ENCODE assay signal across 31 cellular contexts in genomic region chr10:71191019-71191418, GRCh38. TPM values are rescaled to one million over a fixed set of nuclear protein-coding genes. Genes with fewer than 3 reads are reported as not detected.
"Had no signal": no experiment of that assay in that cellular context is flagged by ENCODE, and none has a peak within 500 bp of the region (broad histone marks: within the 10 kb centered on the region; RNA-seq: fewer than 3 reads in every experiment).

No MANE protein-coding gene starts in this region.

- H3K9me3 Mint-ChIP-seq: activated CD4-positive, alpha-beta memory T cell treated with anti-CD3 and anti-CD28 coated beads for 36 hours; activated CD4-positive, alpha-beta T cell treated with anti-CD3 and anti-CD28 coated beads, Interleukin-2, amount 10 ng/mL, durations not matched to agents 24 days and 14 days; activated naive CD4-positive, alpha-beta T cell treated with anti-CD3 and anti-CD28 coated beads, Interleukin-2, amount 10 ng/mL, durations not matched to agents 7 days and 5 days; activated T-helper 1 cell treated with anti-CD3 and anti-CD28 coated beads, Interleukin-12 subunit alpha, Interleukin-12 subunit beta, Interleukin-2, Interleukin-4 antibody, amounts not matched to agents 30 ng/mL and 10 ng/mL and 1 ng/mL, durations not matched to agents 14 hours and 24 hours and 36 hours; activated T-helper 2 cell treated with anti-CD3 and anti-CD28 coated beads, Interferon-gamma antibody, Interleukin-2, Interleukin-4, amounts not matched to agents 10 μg/mL and 5 μg/mL and 100 μg/mL, durations not matched to agents 14 hours and 24 hours and 36 hours; dendritic cell treated with granulocyte-macrophage colony-stimulating factor and Interleukin-4, amounts not matched to agents 40 ng/mL and 50 ng/mL, for 4 days had no signal

- H3K27me3 ChIP-seq: brain microvascular endothelial cell, colonic mucosa, dorsolateral prefrontal cortex had no signal

- H3K4me1 ChIP-seq: colonic mucosa, foreskin keratinocyte had no signal

- FAIRE-seq: astrocyte, bronchial epithelial cell had no signal

- H3K4me3 ChIP-seq: colonic mucosa, dorsolateral prefrontal cortex, esophagus muscularis mucosa, gastrocnemius medialis, heart left ventricle had no signal

- H3K9me3 ChIP-seq: colonic mucosa, esophagus muscularis mucosa, gastrocnemius medialis, heart left ventricle had no signal

- H3K27ac Mint-ChIP-seq: activated CD4-positive, alpha-beta memory T cell treated with anti-CD3 and anti-CD28 coated beads for 36 hours; activated CD4-positive, alpha-beta T cell treated with anti-CD3 and anti-CD28 coated beads for 36 hours; activated CD4-positive, alpha-beta T cell treated with anti-CD3 and anti-CD28 coated beads, Interleukin-2, amount 10 ng/mL, durations not matched to agents 24 days and 14 days; activated CD8-positive, alpha-beta memory T cell treated with anti-CD3 and anti-CD28 coated beads, Interleukin-2, amount 10 ng/mL, durations not matched to agents 7 days and 5 days; activated CD8-positive, alpha-beta T cell treated with anti-CD3 and anti-CD28 coated beads, Interleukin-2, amount 10 ng/mL, durations not matched to agents 7 days and 5 days; activated naive CD4-positive, alpha-beta T cell treated with anti-CD3 and anti-CD28 coated beads, Interleukin-2, amount 10 ng/mL, durations not matched to agents 7 days and 5 days; activated naive CD8-positive, alpha-beta T cell; activated T-helper 1 cell treated with anti-CD3 and anti-CD28 coated beads, Interleukin-12 subunit alpha, Interleukin-12 subunit beta, Interleukin-2, Interleukin-4 antibody, amounts not matched to agents 30 ng/mL and 10 ng/mL and 1 ng/mL, durations not matched to agents 14 hours and 24 hours and 36 hours; activated T-helper 2 cell treated with anti-CD3 and anti-CD28 coated beads, Interferon-gamma antibody, Interleukin-2, Interleukin-4, amounts not matched to agents 10 μg/mL and 5 μg/mL and 100 μg/mL, durations not matched to agents 14 hours and 24 hours and 36 hours; dendritic cell treated with granulocyte-macrophage colony-stimulating factor and Interleukin-4, amounts not matched to agents 40 ng/mL and 50 ng/mL, for 4 days had no signal

- H3K36me3 Mint-ChIP-seq: activated CD4-positive, alpha-beta memory T cell treated with anti-CD3 and anti-CD28 coated beads for 36 hours; activated CD8-positive, alpha-beta memory T cell treated with anti-CD3 and anti-CD28 coated beads, Interleukin-2, amount 10 ng/mL, durations not matched to agents 7 days and 5 days; activated naive CD4-positive, alpha-beta T cell treated with anti-CD3 and anti-CD28 coated beads, Interleukin-2, amount 10 ng/mL, durations not matched to agents 7 days and 5 days; activated naive CD8-positive, alpha-beta T cell had no signal

- H3K27ac ChIP-seq: brain microvascular endothelial cell, colonic mucosa, dorsolateral prefrontal cortex, esophagus muscularis mucosa, foreskin keratinocyte, gastrocnemius medialis, heart left ventricle had no signal

- H3K36me3 ChIP-seq: brain microvascular endothelial cell, colonic mucosa, esophagus muscularis mucosa, gastrocnemius medialis, heart left ventricle had no signal

- H3K4me3 Mint-ChIP-seq: activated CD4-positive, alpha-beta memory T cell treated with anti-CD3 and anti-CD28 coated beads for 36 hours; activated CD4-positive, alpha-beta T cell treated with anti-CD3 and anti-CD28 coated beads for 36 hours; activated CD4-positive, alpha-beta T cell treated with anti-CD3 and anti-CD28 coated beads, Interleukin-2, amount 10 ng/mL, durations not matched to agents 24 days and 14 days; activated CD8-positive, alpha-beta memory T cell treated with anti-CD3 and anti-CD28 coated beads, Interleukin-2, amount 10 ng/mL, durations not matched to agents 7 days and 5 days; activated CD8-positive, alpha-beta T cell treated with anti-CD3 and anti-CD28 coated beads, Interleukin-2, amount 10 ng/mL, durations not matched to agents 7 days and 5 days; activated naive CD4-positive, alpha-beta T cell treated with anti-CD3 and anti-CD28 coated beads, Interleukin-2, amount 10 ng/mL, durations not matched to agents 7 days and 5 days; activated naive CD8-positive, alpha-beta T cell; activated T-helper 1 cell treated with anti-CD3 and anti-CD28 coated beads, Interleukin-12 subunit alpha, Interleukin-12 subunit beta, Interleukin-2, Interleukin-4 antibody, amounts not matched to agents 30 ng/mL and 10 ng/mL and 1 ng/mL, durations not matched to agents 14 hours and 24 hours and 36 hours; dendritic cell treated with granulocyte-macrophage colony-stimulating factor and Interleukin-4, amounts not matched to agents 40 ng/mL and 50 ng/mL, for 4 days had no signal

- H3K4me1 Mint-ChIP-seq: activated CD4-positive, alpha-beta T cell treated with anti-CD3 and anti-CD28 coated beads for 36 hours; activated CD4-positive, alpha-beta T cell treated with anti-CD3 and anti-CD28 coated beads, Interleukin-2, amount 10 ng/mL, durations not matched to agents 24 days and 14 days; activated CD8-positive, alpha-beta memory T cell treated with anti-CD3 and anti-CD28 coated beads, Interleukin-2, amount 10 ng/mL, durations not matched to agents 7 days and 5 days; activated naive CD4-positive, alpha-beta T cell treated with anti-CD3 and anti-CD28 coated beads, Interleukin-2, amount 10 ng/mL, durations not matched to agents 7 days and 5 days had no signal

- H3K27me3 Mint-ChIP-seq: activated naive CD8-positive, alpha-beta T cell had no signal

- ATAC-seq: activated CD4-positive, alpha-beta T cell treated with anti-CD3 and anti-CD28 coated beads for 36 hours; activated CD8-positive, alpha-beta memory T cell treated with anti-CD3 and anti-CD28 coated beads, Interleukin-2, amount 10 ng/mL, durations not matched to agents 7 days and 5 days; activated CD8-positive, alpha-beta T cell treated with anti-CD3 and anti-CD28 coated beads, Interleukin-2, amount 10 ng/mL, durations not matched to agents 7 days and 5 days; foreskin keratinocyte; gastrocnemius medialis; heart left ventricle had no signal

- DNase-seq: activated CD4-positive, alpha-beta memory T cell treated with anti-CD3 and anti-CD28 coated beads for 36 hours; activated CD4-positive, alpha-beta T cell treated with anti-CD3 and anti-CD28 coated beads for 36 hours; activated CD4-positive, alpha-beta T cell treated with anti-CD3 and anti-CD28 coated beads, Interleukin-2, amount 10 ng/mL, durations not matched to agents 24 days and 14 days; activated CD4-positive, CD25-positive, alpha-beta regulatory T cell; activated CD4-positive, CD25-positive, alpha-beta regulatory T cell treated with anti-CD3 and anti-CD28 coated beads, Interleukin-2, amount 50 U/mL, for 72 hours; activated CD8-positive, alpha-beta memory T cell treated with anti-CD3 and anti-CD28 coated beads, Interleukin-2, amount 50 U/mL, for 4 hours; activated CD8-positive, alpha-beta T cell treated with anti-CD3 and anti-CD28 coated beads, Interleukin-2, amount 10 ng/mL, durations not matched to agents 7 days and 5 days; activated naive CD4-positive, alpha-beta T cell treated with anti-CD3 and anti-CD28 coated beads, Interleukin-2, amount 10 ng/mL, durations not matched to agents 7 days and 5 days; activated T-cell treated with anti-CD3 and anti-CD28 coated beads, Interleukin-2, amount 50 U/mL, for 1 hour; activated T-cell treated with anti-CD3 and anti-CD28 coated beads, Interleukin-2, amount 50 U/mL, for 48 hours; amniotic stem cell; anterior cingulate cortex; brain microvascular endothelial cell; colonic mucosa; dorsolateral prefrontal cortex; effector memory CD4-positive, alpha-beta T cell; erythroblast; foreskin keratinocyte; gastrocnemius medialis; glutamatergic neuron; heart left ventricle; T-helper 1 cell; T-helper 2 cell had no signal

RNA-seq across cellular contexts. Expression of gene UNC5B, which starts 21.4 kb away (rescaled TPM):
- total RNA-seq: activated T-helper 2 cell treated with anti-CD3 and anti-CD28 coated beads, Interferon-gamma antibody, Interleukin-2, Interleukin-4, amounts not matched to agents 10 μg/mL and 5 μg/mL and 100 μg/mL, durations not matched to agents 14 hours and 24 hours and 36 hours had no signal
